In the genomic region with DNA sequence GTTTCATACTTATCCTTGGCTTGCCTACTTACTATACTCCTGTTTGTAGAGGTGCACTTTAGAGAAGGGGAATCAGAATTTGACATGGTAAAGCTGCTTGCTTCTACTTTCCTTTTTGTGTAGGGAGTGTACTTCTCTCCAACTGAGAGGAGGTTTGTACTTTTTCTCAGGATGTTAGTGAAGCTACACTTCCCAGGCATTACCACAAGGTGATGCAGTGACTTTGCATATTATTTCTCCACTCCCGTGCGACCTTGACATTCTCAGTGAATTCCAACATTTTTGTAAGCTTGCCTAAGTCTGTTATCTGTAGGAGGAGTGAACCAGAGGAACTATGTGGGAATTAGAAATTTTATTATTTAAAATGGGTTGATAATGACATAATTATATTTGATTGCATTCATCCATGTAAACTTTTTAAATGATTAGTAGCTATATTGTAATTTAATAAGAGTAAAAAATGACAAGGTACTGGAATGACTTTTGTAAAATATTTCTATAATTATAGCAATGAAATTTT, we compare ENCODE assay signal across 8 cellular contexts. TPM values are rescaled to one million over a fixed set of nuclear protein-coding genes. Genes with fewer than 3 reads are reported as not detected.
DNase-seq lines count a peak whose midpoint lies in the region; ATAC-seq and TF ChIP-seq lines count a peak whose summit lies in the region.

No MANE protein-coding gene starts in this region.

- peaks cover 17% of the 10 kb centered on the region for H3K36me3 ChIP-seq in SK-N-MC (ENCODE audit: insufficient read depth, low read length)

- ATAC-seq in HG02759 (IDR thresholded peaks at IDR 0.05; ENCODE audit: unreplicated experiment): no peak

- DNase-seq in NCI-H1105 treated with DMSO at 0.1 percent for 48 hours (lab: John Stamatoyannopoulos, UW) (peak; percentile 24), NCI-H1105 (lab: John Stamatoyannopoulos, UW) (no peak), HS-5 (ENCODE audit: low read depth) (peak; percentile 68), SK-N-MC (ENCODE audit: low read depth, low spot score) (no peak), fibroblast of villous mesenchyme (ENCODE audit: low read depth) (peak; percentile 76), skeletal muscle cell (ENCODE audit: low read depth) (peak; percentile 39), NCI-H1417 treated with DMSO at 0.1 percent for 48 hours (lab: John Stamatoyannopoulos, UW) (no peak)

- H3K4me3 ChIP-seq in SK-N-MC (peak overlapping the region; percentile 29; the same call in 1 of the 2 replicates), fibroblast of villous mesenchyme (ENCODE audit: low read depth, low read length) (peak overlapping the region; percentile 27), skeletal muscle cell (ENCODE audit: low read depth, low read length) (peak overlapping the region; percentile 5)

- H3K9me3 ChIP-seq in SK-N-MC (ENCODE audit: low read depth, low read length): no peaks in the 10 kb centered on the region

- peak overlapping the region; percentile 26; the same call in 1 of the 2 replicates for H3K27ac ChIP-seq in SK-N-MC

- no peak overlapping the region for H3K9ac ChIP-seq in SK-N-MC (ENCODE audit: insufficient read length)

- TF ChIP-seq CTCF in fibroblast of villous mesenchyme (IDR thresholded peaks at IDR 0.05; ENCODE audit: insufficient read depth, low read depth, low read length): peak; percentile 76

RNA-seq across cellular contexts. Expression of gene TAX1BP1, which starts 5.2 kb away (rescaled TPM):
- total RNA-seq in fibroblast of villous mesenchyme: 70.9 and 99.7 TPM in 2 replicates

Comparison
In these comparisons a context has a peak if more than half of its experiments do, and no peak if none do; other contexts are left out.
1. DNase-seq: peak in NCI-H1105 treated with DMSO at 0.1 percent for 48 hours (single experiment), HS-5 (single experiment), fibroblast of villous mesenchyme (single experiment) and skeletal muscle cell (single experiment); none in NCI-H1105 (single experiment), SK-N-MC (single experiment) and NCI-H1417 treated with DMSO at 0.1 percent for 48 hours (single experiment).
2. Peak in every context shown above with its lines, with median percentiles within 50 percentile points of each other: H3K4me3 ChIP-seq.